Comparison of ENCODE assay signal across 2 cellular contexts in the genomic region with DNA sequence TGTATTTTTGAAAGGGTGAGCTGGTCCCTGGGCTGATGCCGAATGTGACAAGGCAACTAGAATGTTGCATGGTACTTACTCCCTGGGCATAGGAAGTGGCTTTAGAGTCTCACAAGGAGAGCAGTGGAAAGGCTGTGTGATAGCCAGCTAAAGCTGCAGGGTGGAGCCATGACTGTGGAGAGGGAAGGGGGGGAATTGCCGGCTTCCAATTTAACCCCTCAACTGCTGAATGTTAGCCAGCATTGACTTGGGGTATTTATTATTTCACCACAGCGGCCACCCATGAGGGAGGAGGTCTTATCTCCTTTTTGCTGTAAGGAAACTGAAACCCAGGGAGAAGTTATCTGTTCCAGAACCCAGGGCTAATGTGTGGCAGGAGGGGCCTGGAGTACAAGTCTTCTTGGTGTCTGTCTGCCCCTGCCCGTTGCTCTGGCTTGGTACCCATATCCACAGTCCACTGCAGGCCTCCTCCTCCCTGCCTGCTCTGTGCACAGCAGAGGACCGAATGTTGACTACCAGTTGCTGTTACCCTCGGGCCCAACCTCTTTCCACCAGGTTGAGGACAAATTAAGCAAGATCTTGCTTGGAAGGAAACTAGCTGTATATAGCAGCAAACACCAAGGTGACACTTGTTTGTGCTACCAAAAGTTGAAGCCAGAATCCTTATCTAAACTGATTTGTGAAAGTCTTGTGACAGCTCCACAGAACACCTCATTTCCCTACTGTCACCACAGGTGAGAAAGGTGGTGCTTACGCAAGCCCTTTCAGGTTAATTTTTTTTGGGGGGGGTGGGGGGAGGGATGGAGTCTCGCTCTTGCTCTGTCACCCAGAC.
TF ChIP-seq lines count a peak whose summit lies in the region.

No MANE protein-coding gene starts in this region.

TF ChIP-seq in liver, 16 proteins besides CTCF, POLR2A, EP300 and RAD21:
- TF ChIP-seq SP1 (IDR thresholded peaks at IDR 0.05) (no peak), EGR1 (IDR thresholded peaks at IDR 0.05; ENCODE audit: low read depth in 2 of 2) (no peak), FOXA2 (IDR thresholded peaks at IDR 0.05) (no peak), FOXA1 (IDR thresholded peaks at IDR 0.05) (no peak), HNF4G (IDR thresholded peaks at IDR 0.05) (no peak), GABPA (IDR thresholded peaks at IDR 0.05 in 1 of 2, conservative IDR thresholded peaks at IDR 0.05 in 1 of 2) (no peak), HNF4A (conservative IDR thresholded peaks at IDR 0.05) (peak; percentile 24 to 39), TAF1 (conservative IDR thresholded peaks at IDR 0.05) (no peak), YY1 (IDR thresholded peaks at IDR 0.05) (no peak), RXRA (IDR thresholded peaks at IDR 0.05) (no peak), JUND (IDR thresholded peaks at IDR 0.05) (peak in 1 of 2 donors; percentile 17)
- TF ChIP-seq, protein P1, sequence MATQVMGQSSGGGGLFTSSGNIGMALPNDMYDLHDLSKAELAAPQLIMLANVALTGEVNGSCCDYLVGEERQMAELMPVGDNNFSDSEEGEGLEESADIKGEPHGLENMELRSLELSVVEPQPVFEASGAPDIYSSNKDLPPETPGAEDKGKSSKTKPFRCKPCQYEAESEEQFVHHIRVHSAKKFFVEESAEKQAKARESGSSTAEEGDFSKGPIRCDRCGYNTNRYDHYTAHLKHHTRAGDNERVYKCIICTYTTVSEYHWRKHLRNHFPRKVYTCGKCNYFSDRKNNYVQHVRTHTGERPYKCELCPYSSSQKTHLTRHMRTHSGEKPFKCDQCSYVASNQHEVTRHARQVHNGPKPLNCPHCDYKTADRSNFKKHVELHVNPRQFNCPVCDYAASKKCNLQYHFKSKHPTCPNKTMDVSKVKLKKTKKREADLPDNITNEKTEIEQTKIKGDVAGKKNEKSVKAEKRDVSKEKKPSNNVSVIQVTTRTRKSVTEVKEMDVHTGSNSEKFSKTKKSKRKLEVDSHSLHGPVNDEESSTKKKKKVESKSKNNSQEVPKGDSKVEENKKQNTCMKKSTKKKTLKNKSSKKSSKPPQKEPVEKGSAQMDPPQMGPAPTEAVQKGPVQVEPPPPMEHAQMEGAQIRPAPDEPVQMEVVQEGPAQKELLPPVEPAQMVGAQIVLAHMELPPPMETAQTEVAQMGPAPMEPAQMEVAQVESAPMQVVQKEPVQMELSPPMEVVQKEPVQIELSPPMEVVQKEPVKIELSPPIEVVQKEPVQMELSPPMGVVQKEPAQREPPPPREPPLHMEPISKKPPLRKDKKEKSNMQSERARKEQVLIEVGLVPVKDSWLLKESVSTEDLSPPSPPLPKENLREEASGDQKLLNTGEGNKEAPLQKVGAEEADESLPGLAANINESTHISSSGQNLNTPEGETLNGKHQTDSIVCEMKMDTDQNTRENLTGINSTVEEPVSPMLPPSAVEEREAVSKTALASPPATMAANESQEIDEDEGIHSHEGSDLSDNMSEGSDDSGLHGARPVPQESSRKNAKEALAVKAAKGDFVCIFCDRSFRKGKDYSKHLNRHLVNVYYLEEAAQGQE (IDR thresholded peaks at IDR 0.05): no peak
- TF ChIP-seq, protein P2, sequence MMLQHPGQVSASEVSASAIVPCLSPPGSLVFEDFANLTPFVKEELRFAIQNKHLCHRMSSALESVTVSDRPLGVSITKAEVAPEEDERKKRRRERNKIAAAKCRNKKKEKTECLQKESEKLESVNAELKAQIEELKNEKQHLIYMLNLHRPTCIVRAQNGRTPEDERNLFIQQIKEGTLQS (IDR thresholded peaks at IDR 0.05): no peak
- TF ChIP-seq, protein P3, sequence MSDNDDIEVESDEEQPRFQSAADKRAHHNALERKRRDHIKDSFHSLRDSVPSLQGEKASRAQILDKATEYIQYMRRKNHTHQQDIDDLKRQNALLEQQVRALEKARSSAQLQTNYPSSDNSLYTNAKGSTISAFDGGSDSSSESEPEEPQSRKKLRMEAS (IDR thresholded peaks at IDR 0.05): no peak
- TF ChIP-seq, protein P4, sequence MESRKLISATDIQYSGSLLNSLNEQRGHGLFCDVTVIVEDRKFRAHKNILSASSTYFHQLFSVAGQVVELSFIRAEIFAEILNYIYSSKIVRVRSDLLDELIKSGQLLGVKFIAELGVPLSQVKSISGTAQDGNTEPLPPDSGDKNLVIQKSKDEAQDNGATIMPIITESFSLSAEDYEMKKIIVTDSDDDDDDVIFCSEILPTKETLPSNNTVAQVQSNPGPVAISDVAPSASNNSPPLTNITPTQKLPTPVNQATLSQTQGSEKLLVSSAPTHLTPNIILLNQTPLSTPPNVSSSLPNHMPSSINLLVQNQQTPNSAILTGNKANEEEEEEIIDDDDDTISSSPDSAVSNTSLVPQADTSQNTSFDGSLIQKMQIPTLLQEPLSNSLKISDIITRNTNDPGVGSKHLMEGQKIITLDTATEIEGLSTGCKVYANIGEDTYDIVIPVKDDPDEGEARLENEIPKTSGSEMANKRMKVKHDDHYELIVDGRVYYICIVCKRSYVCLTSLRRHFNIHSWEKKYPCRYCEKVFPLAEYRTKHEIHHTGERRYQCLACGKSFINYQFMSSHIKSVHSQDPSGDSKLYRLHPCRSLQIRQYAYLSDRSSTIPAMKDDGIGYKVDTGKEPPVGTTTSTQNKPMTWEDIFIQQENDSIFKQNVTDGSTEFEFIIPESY (IDR thresholded peaks at IDR 0.05): no peak
TF ChIP-seq in liver: peak in this region for 2.

TF ChIP-seq in HepG2, 621 proteins besides CTCF, POLR2A, EP300 and RAD21:
- TF ChIP-seq POGZ (CRISPR knock-in tag; IDR thresholded peaks at IDR 0.05): no peak
- TF ChIP-seq, protein P5, sequence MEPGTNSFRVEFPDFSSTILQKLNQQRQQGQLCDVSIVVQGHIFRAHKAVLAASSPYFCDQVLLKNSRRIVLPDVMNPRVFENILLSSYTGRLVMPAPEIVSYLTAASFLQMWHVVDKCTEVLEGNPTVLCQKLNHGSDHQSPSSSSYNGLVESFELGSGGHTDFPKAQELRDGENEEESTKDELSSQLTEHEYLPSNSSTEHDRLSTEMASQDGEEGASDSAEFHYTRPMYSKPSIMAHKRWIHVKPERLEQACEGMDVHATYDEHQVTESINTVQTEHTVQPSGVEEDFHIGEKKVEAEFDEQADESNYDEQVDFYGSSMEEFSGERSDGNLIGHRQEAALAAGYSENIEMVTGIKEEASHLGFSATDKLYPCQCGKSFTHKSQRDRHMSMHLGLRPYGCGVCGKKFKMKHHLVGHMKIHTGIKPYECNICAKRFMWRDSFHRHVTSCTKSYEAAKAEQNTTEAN (CRISPR knock-in tag; conservative IDR thresholded peaks at IDR 0.05): no peak
- TF ChIP-seq ZNF292 (CRISPR knock-in tag; IDR thresholded peaks at IDR 0.05; ENCODE audit: borderline replicate concordance, low read depth): no peak
- TF ChIP-seq, protein P6, sequence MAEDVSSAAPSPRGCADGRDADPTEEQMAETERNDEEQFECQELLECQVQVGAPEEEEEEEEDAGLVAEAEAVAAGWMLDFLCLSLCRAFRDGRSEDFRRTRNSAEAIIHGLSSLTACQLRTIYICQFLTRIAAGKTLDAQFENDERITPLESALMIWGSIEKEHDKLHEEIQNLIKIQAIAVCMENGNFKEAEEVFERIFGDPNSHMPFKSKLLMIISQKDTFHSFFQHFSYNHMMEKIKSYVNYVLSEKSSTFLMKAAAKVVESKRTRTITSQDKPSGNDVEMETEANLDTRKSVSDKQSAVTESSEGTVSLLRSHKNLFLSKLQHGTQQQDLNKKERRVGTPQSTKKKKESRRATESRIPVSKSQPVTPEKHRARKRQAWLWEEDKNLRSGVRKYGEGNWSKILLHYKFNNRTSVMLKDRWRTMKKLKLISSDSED (CRISPR knock-in tag; IDR thresholded peaks at IDR 0.05): no peak
- no peak for TF ChIP-seq RCOR2 (CRISPR knock-in tag; IDR thresholded peaks at IDR 0.05)
- no peak for TF ChIP-seq ZNF44 (CRISPR knock-in tag; IDR thresholded peaks at IDR 0.05)
- TF ChIP-seq, protein P7, sequence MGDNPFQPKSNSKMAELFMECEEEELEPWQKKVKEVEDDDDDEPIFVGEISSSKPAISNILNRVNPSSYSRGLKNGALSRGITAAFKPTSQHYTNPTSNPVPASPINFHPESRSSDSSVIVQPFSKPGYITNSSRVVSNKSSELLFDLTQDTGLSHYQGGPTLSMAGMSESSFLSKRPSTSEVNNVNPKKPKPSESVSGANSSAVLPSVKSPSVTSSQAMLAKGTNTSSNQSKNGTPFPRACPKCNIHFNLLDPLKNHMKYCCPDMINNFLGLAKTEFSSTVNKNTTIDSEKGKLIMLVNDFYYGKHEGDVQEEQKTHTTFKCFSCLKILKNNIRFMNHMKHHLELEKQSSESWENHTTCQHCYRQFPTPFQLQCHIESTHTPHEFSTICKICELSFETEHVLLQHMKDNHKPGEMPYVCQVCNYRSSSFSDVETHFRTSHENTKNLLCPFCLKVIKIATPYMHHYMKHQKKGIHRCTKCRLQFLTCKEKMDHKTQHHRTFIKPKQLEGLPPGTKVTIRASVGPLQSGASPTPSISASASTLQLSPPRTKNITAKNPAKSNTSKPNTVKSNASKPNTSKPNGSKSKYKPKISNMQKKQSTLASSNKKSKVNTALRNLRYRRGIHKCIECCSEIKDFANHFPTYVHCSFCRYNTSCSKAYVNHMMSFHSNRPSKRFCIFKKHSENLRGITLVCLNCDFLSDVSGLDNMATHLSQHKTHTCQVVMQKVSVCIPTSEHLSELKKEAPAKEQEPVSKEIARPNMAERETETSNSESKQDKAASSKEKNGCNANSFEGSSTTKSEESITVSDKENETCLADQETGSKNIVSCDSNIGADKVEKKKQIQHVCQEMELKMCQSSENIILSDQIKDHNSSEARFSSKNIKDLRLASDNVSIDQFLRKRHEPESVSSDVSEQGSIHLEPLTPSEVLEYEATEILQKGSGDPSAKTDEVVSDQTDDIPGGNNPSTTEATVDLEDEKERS (CRISPR knock-in tag; IDR thresholded peaks at IDR 0.05): no peak
- TF ChIP-seq, protein P8, sequence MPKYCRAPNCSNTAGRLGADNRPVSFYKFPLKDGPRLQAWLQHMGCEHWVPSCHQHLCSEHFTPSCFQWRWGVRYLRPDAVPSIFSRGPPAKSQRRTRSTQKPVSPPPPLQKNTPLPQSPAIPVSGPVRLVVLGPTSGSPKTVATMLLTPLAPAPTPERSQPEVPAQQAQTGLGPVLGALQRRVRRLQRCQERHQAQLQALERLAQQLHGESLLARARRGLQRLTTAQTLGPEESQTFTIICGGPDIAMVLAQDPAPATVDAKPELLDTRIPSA (CRISPR knock-in tag; IDR thresholded peaks at IDR 0.05; ENCODE audit: borderline replicate concordance): no peak
- TF ChIP-seq SP5 (CRISPR knock-in tag; IDR thresholded peaks at IDR 0.05; ENCODE audit: borderline replicate concordance, low read depth): no peak
- TF ChIP-seq SNAI1 (CRISPR knock-in tag; IDR thresholded peaks at IDR 0.05; ENCODE audit: borderline replicate concordance): no peak
- TF ChIP-seq, protein P9, sequence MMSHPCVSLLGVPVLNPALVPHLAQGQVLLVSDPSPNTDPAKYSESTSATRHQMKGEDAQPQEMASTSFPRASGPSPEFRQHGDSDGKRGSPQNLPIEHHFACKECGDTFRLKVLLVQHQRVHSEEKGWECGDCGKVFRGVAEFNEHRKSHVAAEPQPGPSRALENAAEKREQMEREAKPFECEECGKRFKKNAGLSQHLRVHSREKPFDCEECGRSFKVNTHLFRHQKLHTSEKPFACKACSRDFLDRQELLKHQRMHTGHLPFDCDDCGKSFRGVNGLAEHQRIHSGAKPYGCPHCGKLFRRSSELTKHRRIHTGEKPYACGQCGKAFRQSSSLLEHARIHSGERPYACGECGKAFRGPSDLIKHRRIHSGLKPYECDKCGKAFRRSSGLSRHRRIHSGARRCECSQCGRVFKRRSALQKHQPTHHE (CRISPR knock-in tag; IDR thresholded peaks at IDR 0.05; ENCODE audit: borderline replicate concordance): no peak
